ENCODE assay signal across 20 cellular contexts in the genomic region with DNA sequence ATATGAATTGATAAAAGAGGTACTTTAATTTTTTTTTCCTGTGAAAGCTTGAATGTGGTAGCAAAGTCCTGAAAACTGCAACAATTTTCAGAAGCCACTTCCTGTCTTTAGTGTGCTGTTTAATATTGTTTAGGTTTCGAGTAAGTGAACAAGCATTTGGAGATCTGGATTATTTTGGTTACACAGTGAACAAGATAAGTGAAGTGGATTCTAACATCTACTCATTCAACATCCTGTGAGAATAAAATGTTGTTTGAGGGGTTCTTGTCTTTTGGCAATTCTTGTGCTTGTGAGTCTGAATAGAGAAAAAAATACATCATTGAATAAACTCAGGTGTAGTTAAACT. TPM values are rescaled to one million over a fixed set of nuclear protein-coding genes. Genes with fewer than 3 reads are reported as not detected.
DNase-seq lines count a peak whose midpoint lies in the region; ATAC-seq and TF ChIP-seq lines count a peak whose summit lies in the region.
"Had no signal": no experiment of that assay in that cellular context is flagged by ENCODE, and none has a peak within 500 bp of the region (broad histone marks: within the 10 kb centered on the region; RNA-seq: fewer than 3 reads in every experiment).

No MANE protein-coding gene starts in this region.

- H3K9me3 ChIP-seq in MM.1S (replicated peaks; ENCODE audit: insufficient read depth, low read length) = no peaks in the 10 kb centered on the region
- no peaks in the 10 kb centered on the region for H3K9me3 ChIP-seq in osteoblast (ENCODE audit: low read depth, low read length)
- H3K9me3 ChIP-seq in spleen = no peaks in the 10 kb centered on the region
- H3K9me3 ChIP-seq: BLaER1, gastrocnemius medialis, prostate gland, suprapubic skin had no signal

- no peaks in the 10 kb centered on the region for H3K79me2 ChIP-seq in MM.1S (ENCODE audit: low read length)
- no peaks in the 10 kb centered on the region for H3K79me2 ChIP-seq in osteoblast (ENCODE audit: insufficient read depth, low read length)

- intact Hi-C loops in spleen (cut with DNase I; ENCODE audit: low total_unique reads) = no loop called here

- H4K20me1 ChIP-seq in MM.1S (ENCODE audit: insufficient read depth, low read length) (no peaks in the 10 kb centered on the region), osteoblast (ENCODE audit: insufficient read depth, low read length) (no peaks in the 10 kb centered on the region)
- H4K20me1 ChIP-seq: BLaER1 had no signal

- DNase-seq in NOMO-1 treated with DMSO at 0.1 percent for 48 hours (lab: John Stamatoyannopoulos, UW; ENCODE audit: unreplicated experiment) (peak; percentile 10), NOMO-1 (lab: John Stamatoyannopoulos, UW; ENCODE audit: unreplicated experiment in 2 of 2) (no peak), MM.1S (no peak), osteoblast (ENCODE audit: insufficient read length, low spot score, missing footprints) (no peak), HK-2 (ENCODE audit: unreplicated experiment) (no peak), spleen (no peak), pons (ENCODE audit: low spot score) (no peak)
- DNase-seq: activated B cell treated with CpG ODN at 0.5 μM for 24 hours; activated CD8-positive, alpha-beta memory T cell treated with anti-CD3 and anti-CD28 coated beads for 24 hours; activated naive CD8-positive, alpha-beta T cell treated with anti-CD3 and anti-CD28 coated beads, Interleukin-2, amount 10 ng/mL, durations not matched to agents 7 days and 5 days; erythroblast; gastrocnemius medialis; NCI-H2029 treated with DMSO at 0.1 percent for 48 hours; NCI-H524; Right ventricle myocardium superior had no signal

- H3K9ac ChIP-seq in MM.1S (ENCODE audit: low read length) = no peak overlapping the region
- H3K9ac ChIP-seq: BLaER1 had no signal

- H3K9me2 ChIP-seq in MM.1S (replicated peaks; ENCODE audit: insufficient read depth, low read length) = no peaks in the 10 kb centered on the region

- H3K27ac ChIP-seq in MM.1S (ENCODE audit: low read length) (peak overlapping the region; percentile 12; the same call in 1 of the 2 replicates), osteoblast (ENCODE audit: low read depth, low read length) (peak overlapping the region; percentile 31), spleen (no peak overlapping the region)
- H3K27ac ChIP-seq: 22Rv1, BLaER1, gastrocnemius medialis, prostate gland, suprapubic skin had no signal

- H3K27me3 ChIP-seq in MM.1S (replicated peaks; ENCODE audit: insufficient read depth, low read length) (no peaks in the 10 kb centered on the region), osteoblast (ENCODE audit: insufficient read depth, low read length) (no peaks in the 10 kb centered on the region), spleen (replicated peaks in 1 of 7) (no peaks in the 10 kb centered on the region)
- H3K27me3 ChIP-seq: BLaER1, gastrocnemius medialis, suprapubic skin had no signal

- H3K4me1 ChIP-seq in MM.1S (ENCODE audit: low read length) (peaks cover 12% of the 10 kb centered on the region; the same call in 1 of the 2 replicates), osteoblast (ENCODE audit: insufficient read depth, low read length) (no peaks in the 10 kb centered on the region), spleen (no peaks in the 10 kb centered on the region)
- H3K4me1 ChIP-seq: BLaER1, gastrocnemius medialis, prostate gland, suprapubic skin had no signal

- no peaks in the 10 kb centered on the region for H3K36me3 ChIP-seq in MM.1S (replicated peaks; ENCODE audit: insufficient read depth, low read length)
- H3K36me3 ChIP-seq in osteoblast (ENCODE audit: insufficient read depth, low read length) = no peaks in the 10 kb centered on the region
- H3K36me3 ChIP-seq in spleen = no peaks in the 10 kb centered on the region
- H3K36me3 ChIP-seq: BLaER1, gastrocnemius medialis, prostate gland, suprapubic skin had no signal

- no peak overlapping the region for H3K4me3 ChIP-seq in MM.1S (ENCODE audit: low read length)
- no peak overlapping the region for H3K4me3 ChIP-seq in osteoblast (ENCODE audit: insufficient read depth, low read length)
- no peak overlapping the region for H3K4me3 ChIP-seq in spleen
- H3K4me3 ChIP-seq: BLaER1, gastrocnemius medialis, prostate gland, suprapubic skin had no signal

- ATAC-seq in HG02938 (IDR thresholded peaks at IDR 0.05; ENCODE audit: unreplicated experiment) = peak; percentile 41
- ATAC-seq: gastrocnemius medialis had no signal

- no peak for TF ChIP-seq POLR2A in spleen (IDR thresholded peaks at IDR 0.05)

- no peak for TF ChIP-seq CTCF in MM.1S (IDR thresholded peaks at IDR 0.05; ENCODE audit: low read length)
- no peak for TF ChIP-seq CTCF in osteoblast (IDR thresholded peaks at IDR 0.05; ENCODE audit: extremely low read depth, low read depth, low read length)
- no peak for TF ChIP-seq CTCF in spleen (IDR thresholded peaks at IDR 0.05 in 8 of 11, conservative IDR thresholded peaks at IDR 0.05 in 3 of 11)

- H3K4me2 ChIP-seq in MM.1S (ENCODE audit: low read depth, low read length) (peak overlapping the region; percentile 4; the same call in 1 of the 2 replicates), osteoblast (ENCODE audit: insufficient read depth, low read length) (no peak overlapping the region)
- H3K4me2 ChIP-seq: BLaER1 had no signal

- 28 to 61% (median 35%) methylated on average over 1 of the region's 1 CpG for WGBS in spleen, 5 donors

- H2AFZ ChIP-seq in MM.1S (ENCODE audit: low read length) = no peak overlapping the region
- H2AFZ ChIP-seq in osteoblast (ENCODE audit: low read length) = no peak overlapping the region

- H3F3A ChIP-seq in MM.1S (ENCODE audit: insufficient read depth, low read length) = no peaks in the 10 kb centered on the region

RNA-seq across cellular contexts. Expression of gene PLA2G4A, which starts 35.2 kb away (rescaled TPM):
- total RNA-seq in osteoblast = 10.0 and 12.3 TPM in 2 replicates
- total RNA-seq in spleen = 10 to 100 TPM in 1 of 7 donors, 1 to 10 TPM in 6; 4.6 to 11.6 (median 7.8) TPM
- 1 to 10 TPM; 1.2 to 2.7 (median 1.4) TPM for polyA plus RNA-seq in spleen
- total RNA-seq: activated B cell treated with CpG ODN at 0.5 μM for 24 hours had no signal

Comparison
In these comparisons a context has a peak if more than half of its experiments do, and no peak if none do; other contexts are left out.
1. H3K27ac ChIP-seq: peak in MM.1S (single experiment) and osteoblast (single experiment); none in spleen (0 of 8).